In the genomic region with DNA sequence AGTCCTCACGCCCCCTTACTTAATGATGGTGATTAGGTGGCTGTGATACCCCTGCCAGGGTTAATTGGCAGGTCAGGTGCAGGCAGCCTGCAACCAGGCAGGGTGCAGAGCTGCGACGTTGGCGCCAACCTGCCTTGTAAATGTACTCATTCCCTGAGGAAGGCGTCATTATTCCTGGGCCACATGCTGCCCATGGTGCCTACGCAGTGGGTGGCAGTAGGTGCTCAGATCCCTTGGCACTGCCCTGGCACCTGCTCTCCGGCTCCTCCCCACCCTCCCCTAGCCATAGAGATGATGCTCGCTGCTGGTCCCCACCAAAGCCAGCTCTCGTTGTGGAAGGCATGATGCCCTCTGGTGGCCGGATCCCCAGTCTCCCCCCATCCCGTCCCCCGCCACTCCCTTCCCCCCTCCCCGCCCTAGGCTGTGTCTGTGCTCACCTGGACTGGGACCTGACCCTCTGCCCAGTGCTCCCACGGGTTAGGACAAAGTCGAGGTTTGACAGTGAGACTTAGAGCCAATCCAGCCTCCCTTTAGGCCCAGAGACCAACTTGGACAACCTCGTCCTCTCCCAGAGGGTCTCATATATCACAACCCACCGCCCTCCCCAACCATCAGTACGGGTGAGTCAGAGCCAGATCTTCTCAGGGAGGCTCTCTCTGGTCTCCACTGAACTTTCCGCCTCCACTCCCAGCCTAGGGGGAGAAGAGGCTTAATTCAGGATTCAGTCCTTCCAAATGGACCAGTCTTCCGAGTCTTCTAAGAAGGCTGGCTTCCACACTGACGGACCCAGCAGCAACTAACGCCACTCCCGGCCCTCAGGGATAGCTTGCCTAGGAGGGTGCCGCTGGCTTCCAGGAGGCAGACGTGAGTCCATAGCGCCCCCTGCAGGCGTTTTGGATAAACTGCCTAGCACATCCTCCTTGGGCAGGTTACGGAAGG, we compare ENCODE assay signal across 8 cellular contexts. TPM values are rescaled to one million over a fixed set of nuclear protein-coding genes. Genes with fewer than 3 reads are reported as not detected.
DNase-seq lines count a peak whose midpoint lies in the region; ATAC-seq, FAIRE-seq and TF ChIP-seq lines count a peak whose summit lies in the region.

No MANE protein-coding gene starts in this region.

- H3K4me1 ChIP-seq in kidney (ENCODE audit: control insufficient read depth in 1 of 2, insufficient read depth in 1 of 2, low read depth in 1 of 2, low read length in 2 of 2) = peaks cover 7 to 14% of the 10 kb centered on the region in 2 donors

- H3K4me3 ChIP-seq in kidney (ENCODE audit: low read length in 2 of 2) = no peak overlapping the region

- peak; percentile 55 for ATAC-seq in HG03135 (IDR thresholded peaks at IDR 0.05; ENCODE audit: unreplicated experiment)
- ATAC-seq in HG02623 (IDR thresholded peaks at IDR 0.05; ENCODE audit: unreplicated experiment) = no peak

- no peaks in the 10 kb centered on the region for H3K9me3 ChIP-seq in kidney (ENCODE audit: control insufficient read depth in 1 of 2, low read length in 2 of 2)

- peak; percentile 97 for DNase-seq in COR-L47 (lab: John Stamatoyannopoulos, UW)
- DNase-seq in NCI-H510A (lab: John Stamatoyannopoulos, UW) = peak; percentile 79
- DNase-seq in activated CD4-positive, alpha-beta T cell treated with anti-CD3 and anti-CD28 coated beads for 1 hour = peak; percentile 79
- peak; percentile 93 for DNase-seq in cerebellum (ENCODE audit: low spot score)
- DNase-seq in kidney = peak; percentile 95
- DNase-seq in stimulated activated CD4-positive, alpha-beta T cell treated with anti-CD3 and anti-CD28 coated beads, Interleukin-15, amount 100 ng/mL, for 48 hours (ENCODE audit: low read depth in 2 of 2) = peak; percentile 70 to 84

- intact Hi-C loops in kidney (cut with DNase I) = loop anchor here (5.0 kb wide), 1 partner anchor 75 kb away; no protein-coding TSS in a partner anchor

- no peak for FAIRE-seq in kidney (lab: Jason Lieb, UNC)

- no peak overlapping the region for H3K9ac ChIP-seq in kidney (ENCODE audit: low read length in 2 of 2)

- peak overlapping the region; percentile 2 to 47 for H3K27ac ChIP-seq in kidney (ENCODE audit: low read depth in 2 of 2, low read length in 2 of 2)

- peaks cover 10 to 15% of the 10 kb centered on the region in 2 donors for H3K36me3 ChIP-seq in kidney (ENCODE audit: control insufficient read depth in 1 of 2, insufficient read depth in 2 of 2, low read length in 2 of 2)

- peak; percentile 92 for TF ChIP-seq CTCF in kidney (IDR thresholded peaks at IDR 0.05; ENCODE audit: borderline replicate concordance, extremely low read depth, insufficient read depth)

RNA-seq across cellular contexts. Expression of a gene that starts 5.7 kb away (rescaled TPM):
- 32.4 TPM for total RNA-seq in cerebellum
- 198 TPM for total RNA-seq in kidney
- polyA plus RNA-seq in kidney (ENCODE audit: insufficient read depth, low read depth, low replicate concordance) = 351 TPM

RNA-seq across cellular contexts. Expression of a gene that starts 6.2 kb away (rescaled TPM):
- 16.7 TPM for total RNA-seq in cerebellum
- total RNA-seq in kidney = 2.1 TPM
- polyA plus RNA-seq in kidney (ENCODE audit: insufficient read depth, low read depth, low replicate concordance) = 0.28 TPM

RNA-seq across cellular contexts. Expression of a gene that starts 27.1 kb away (rescaled TPM):
- total RNA-seq in cerebellum (7.2 TPM), kidney (84.4 TPM)
- polyA plus RNA-seq in kidney (ENCODE audit: insufficient read depth, low read depth, low replicate concordance) = 237 TPM

RNA-seq across cellular contexts. Expression of a gene that starts 31.8 kb away (rescaled TPM):
- total RNA-seq in cerebellum (4.6 TPM), kidney (34.8 TPM)
- polyA plus RNA-seq in kidney (ENCODE audit: insufficient read depth, low read depth, low replicate concordance) = 61.8 TPM

RNA-seq across cellular contexts. Expression of a gene that starts 39.8 kb away (rescaled TPM):
- total RNA-seq in cerebellum = 6.9 TPM
- 133 TPM for total RNA-seq in kidney
- polyA plus RNA-seq in kidney (ENCODE audit: insufficient read depth, low read depth, low replicate concordance) = 61.1 TPM

Comparison
In these comparisons a context has a peak if more than half of its experiments do, and no peak if none do; other contexts are left out.
1. RNA of a gene that starts 27.1 kb away (total RNA-seq): 84.4 TPM in kidney (single experiment); 7.2 TPM in cerebellum (single experiment); every median in the first group is over 10 times any median in the second.
2. Peak in every context shown above with its lines, with median percentiles within 50 percentile points of each other: DNase-seq.